In the genomic region with DNA sequence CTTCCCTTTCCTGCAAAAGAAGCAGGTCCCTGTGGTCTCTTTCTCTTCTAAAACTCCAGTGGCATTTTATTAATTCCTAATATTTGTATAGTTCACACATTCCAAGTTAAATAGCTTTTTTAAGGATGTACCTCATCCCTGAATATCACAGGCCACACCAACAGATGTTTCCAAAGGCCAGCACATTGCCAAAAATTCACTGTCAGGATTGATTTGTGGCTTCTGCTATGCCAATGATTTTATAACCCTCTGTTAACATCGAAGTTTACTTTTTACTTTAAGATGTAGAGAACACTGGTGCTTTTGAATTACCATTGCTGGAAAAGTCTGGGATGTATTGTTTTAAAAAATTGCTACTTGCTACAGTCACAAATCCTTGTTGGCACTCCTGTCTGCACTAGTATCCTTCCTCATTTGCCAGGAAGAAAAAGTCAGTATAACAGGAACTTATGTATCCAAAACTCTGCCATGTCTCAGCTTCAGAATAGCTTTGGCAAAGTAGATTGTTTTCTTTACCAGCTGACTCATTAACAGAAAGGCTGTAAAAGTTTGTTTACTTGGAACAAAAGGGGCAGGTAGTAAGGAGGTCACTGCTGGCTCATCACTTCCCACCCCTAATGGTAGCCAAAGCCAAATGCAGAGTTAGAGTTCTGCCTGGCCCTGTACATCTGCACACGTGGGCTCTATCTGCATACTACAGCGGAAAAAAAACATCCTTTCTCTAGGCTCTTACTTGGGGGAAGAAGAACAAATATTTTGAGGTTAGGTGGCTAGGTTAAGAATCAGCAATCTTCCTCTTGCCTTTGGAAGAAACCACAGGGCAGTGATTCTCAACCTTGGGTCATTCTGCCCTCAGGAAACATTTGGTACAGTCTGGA, we compare ENCODE assay signal across 12 cellular contexts.
A peak's percentile ranks its signal among the peaks of the same experiment; 100 is the strongest.
DNase-seq lines count a peak whose midpoint lies in the region; ATAC-seq, FAIRE-seq and TF ChIP-seq lines count a peak whose summit lies in the region.
"Had no signal": no experiment of that assay in that cellular context is flagged by ENCODE, and none has a peak within 500 bp of the region (broad histone marks: within the 10 kb centered on the region; RNA-seq: fewer than 3 reads in every experiment).

No MANE protein-coding gene starts in this region.

- H3K4me1 Mint-ChIP-seq in H9 = peaks cover 19 to 25% of the 10 kb centered on the region in 2 experiments

- no peak overlapping the region for H4K5ac ChIP-seq in H9 (ENCODE audit: insufficient read length, low read depth, low read length)

- H3K18ac ChIP-seq in H9 (ENCODE audit: insufficient read length, low read depth, low read length) = no peak overlapping the region

- H4K91ac ChIP-seq in H9 (ENCODE audit: insufficient read length, low read depth, low read length) = no peak overlapping the region

- no peak overlapping the region for H3K23ac ChIP-seq in H9 (ENCODE audit: insufficient read length, low read depth, low read length)

- H4K8ac ChIP-seq in H9 (replicated peaks; ENCODE audit: insufficient read length, low read depth, low read length) = no peak overlapping the region

- peaks cover 0 to 18% (median 12%) of the 10 kb centered on the region in 3 experiments; a peak in 6 of 7 replicates for H3K36me3 Mint-ChIP-seq in H9 (ENCODE audit: insufficient read depth in 1 of 3, low read depth in 3 of 3)

- H2BK120ac ChIP-seq in H9 (ENCODE audit: low read depth, low read length, poor library complexity, severe bottlenecking) = no peak overlapping the region

- H3K4me1 ChIP-seq in H9 (ENCODE audit: insufficient read depth, low read length) = peaks cover 2% of the 10 kb centered on the region
- no peaks in the 10 kb centered on the region for H3K4me1 ChIP-seq in right cardiac atrium (ENCODE audit: control insufficient read depth, insufficient read depth, low read length)

- no peaks in the 10 kb centered on the region for H3K79me1 ChIP-seq in H9 (ENCODE audit: insufficient read depth, low read depth, low read length, poor library complexity, severe bottlenecking)

- no peak overlapping the region; a peak in 1 of 5 replicates for H3K4me3 Mint-ChIP-seq in H9
- H3K4me3 Mint-ChIP-seq: memory B cell had no signal

- no peak overlapping the region for H3K9ac ChIP-seq in H9 (ENCODE audit: extremely low read depth, insufficient read length, low read length)

- H2BK5ac ChIP-seq in H9 (ENCODE audit: insufficient read length, low read length) = no peak overlapping the region

- H2BK20ac ChIP-seq in H9 (ENCODE audit: low read depth, low read length, poor library complexity, severe bottlenecking) = no peak overlapping the region

- H2BK15ac ChIP-seq in H9 (ENCODE audit: low read depth, low read length) = no peak overlapping the region

- peak overlapping the region in 2 of 3 experiments; percentile 5 to 42; a peak in 4 of 7 replicates for H3K27ac Mint-ChIP-seq in H9
- H3K27ac Mint-ChIP-seq: memory B cell had no signal

- no peak overlapping the region for H3K4me2 ChIP-seq in H9 (ENCODE audit: insufficient read depth, insufficient read length, low read length)

- no peaks in the 10 kb centered on the region for H4K20me1 ChIP-seq in H9 (ENCODE audit: control insufficient read depth, insufficient read depth, insufficient read length)

- TF ChIP-seq CTCF in H9 (conservative IDR thresholded peaks at IDR 0.05) (no peak), D721Med (IDR thresholded peaks at IDR 0.05; ENCODE audit: insufficient read depth, missing control alignments) (no peak)

- H3K4ac ChIP-seq in H9 (ENCODE audit: low read depth, low read length) = no peak overlapping the region

- no peaks in the 10 kb centered on the region for H3K79me2 ChIP-seq in H9 (ENCODE audit: insufficient read depth, low read length)

- no peak overlapping the region for H3K14ac ChIP-seq in H9 (ENCODE audit: insufficient read depth, low read length)

- H2AFZ ChIP-seq in H9 (ENCODE audit: low read length) = no peak overlapping the region

- no peaks in the 10 kb centered on the region for H3K9me3 ChIP-seq in H9 (ENCODE audit: control insufficient read depth, low read depth, low read length)
- no peaks in the 10 kb centered on the region for H3K9me3 ChIP-seq in right cardiac atrium (ENCODE audit: control insufficient read depth, low read length)

- no peak overlapping the region for H2BK12ac ChIP-seq in H9 (ENCODE audit: insufficient read length, low read depth, low read length)

- H3K9me3 Mint-ChIP-seq in H9 = no peaks in the 10 kb centered on the region
- H3K9me3 Mint-ChIP-seq: memory B cell had no signal

- intact Hi-C loops in right cardiac atrium (cut with DNase I) = no loop called here

- WGBS in H9 (ENCODE audit: extremely low coverage, insufficient read length, low lambda C conversion rate) = no CpG with 5 or more reads among the region's 3 CpGs
- 52% methylated on average over 3 of the region's 3 CpGs for WGBS in right cardiac atrium

- ATAC-seq in right cardiac atrium = peak; percentile 76 to 87
- ATAC-seq in GM18517 (IDR thresholded peaks at IDR 0.05; ENCODE audit: unreplicated experiment) = no peak

- H3K56ac ChIP-seq in H9 (ENCODE audit: insufficient read length, low read depth, low read length) = no peak overlapping the region

- H3K23me2 ChIP-seq in H9 (ENCODE audit: insufficient read length, low read depth, low read length, poor library complexity, severe bottlenecking) = no peaks in the 10 kb centered on the region

- no peak overlapping the region for H3T11ph ChIP-seq in H9 (ENCODE audit: low read length)

- no peaks in the 10 kb centered on the region for H3K27me3 Mint-ChIP-seq in H9 (ENCODE audit: low read depth)

- no peak overlapping the region for H2AK5ac ChIP-seq in H9 (ENCODE audit: insufficient read length, low read length)

- no peak for FAIRE-seq in D721Med (lab: Jason Lieb, UNC)
- FAIRE-seq: H1 had no signal

- DNase-seq in H9 = no peak
- peak; percentile 69 for DNase-seq in amniotic epithelial cell (ENCODE audit: low read depth)
- no peak for DNase-seq in right cardiac atrium
- peak; percentile 73 for DNase-seq in skeletal muscle cell (ENCODE audit: low read depth)
- no peak for DNase-seq in D721Med (ENCODE audit: insufficient read length, low spot score)
- DNase-seq in D341Med (ENCODE audit: low spot score) = no peak
- DNase-seq in SK-N-DZ (ENCODE audit: low spot score) = no peak
- DNase-seq: activated naive CD4-positive, alpha-beta T cell treated with Interleukin-2 at 50 U/mL for 16 hours; NCI-H1105 had no signal

- H3K27ac ChIP-seq in H9 (ENCODE audit: insufficient read length, low read depth, low read length) (no peak overlapping the region), right cardiac atrium (ENCODE audit: low read length) (no peak overlapping the region)

- no peaks in the 10 kb centered on the region for H3K27me3 ChIP-seq in H9 (ENCODE audit: insufficient read depth, low read length)
- no peaks in the 10 kb centered on the region for H3K27me3 ChIP-seq in right cardiac atrium (ENCODE audit: control insufficient read depth, insufficient read depth)

- no peak overlapping the region for H3K4me3 ChIP-seq in right cardiac atrium (ENCODE audit: low read length)
- H3K4me3 ChIP-seq in skeletal muscle cell (ENCODE audit: low read depth, low read length) = no peak overlapping the region

Comparison
In these comparisons a context has a peak if more than half of its experiments do, and no peak if none do; other contexts are left out.
1. DNase-seq: peak in amniotic epithelial cell (single experiment) and skeletal muscle cell (single experiment); none in H9 (single experiment), right cardiac atrium (0 of 3), D721Med (single experiment), D341Med (single experiment) and SK-N-DZ (single experiment).